ENCODE assay signal across 14 cellular contexts in genomic region chr9:79799691-79800345, GRCh38.
DNase-seq lines count a peak whose midpoint lies in the region; ATAC-seq and TF ChIP-seq lines count a peak whose summit lies in the region.
"Had no signal": no experiment of that assay in that cellular context is flagged by ENCODE, and none has a peak within 500 bp of the region (broad histone marks: within the 10 kb centered on the region; RNA-seq: fewer than 3 reads in every experiment).

No MANE protein-coding gene starts in this region.

- TF ChIP-seq POLR2A in thyroid gland (IDR thresholded peaks at IDR 0.05), result no peak

- peaks cover 3% of the 10 kb centered on the region for H3K4me1 ChIP-seq in cardiac muscle cell (ENCODE audit: low read depth)
- H3K4me1 ChIP-seq in thyroid gland, result peaks cover 16 to 18% of the 10 kb centered on the region in 2 donors
- H3K4me1 ChIP-seq: colonic mucosa, transverse colon had no signal

- 23 to 34% methylated on average over 6 of the region's 6 CpGs for WGBS in thyroid gland, 2 donors

- H3K27ac ChIP-seq in cardiac muscle cell (no peak overlapping the region), thyroid gland (no peak overlapping the region)
- H3K27ac ChIP-seq: colonic mucosa, transverse colon had no signal

- H3K9me3 ChIP-seq in cardiac muscle cell (ENCODE audit: low read depth), result no peaks in the 10 kb centered on the region
- H3K9me3 ChIP-seq in thyroid gland, result no peaks in the 10 kb centered on the region
- H3K9me3 ChIP-seq: colonic mucosa, transverse colon had no signal

- H3K36me3 ChIP-seq in cardiac muscle cell, result no peaks in the 10 kb centered on the region
- no peaks in the 10 kb centered on the region for H3K36me3 ChIP-seq in thyroid gland
- H3K36me3 ChIP-seq: colonic mucosa, transverse colon had no signal

- DNase-seq in NCI-H2081 (lab: John Stamatoyannopoulos, UW) (peak; percentile 8 to 45), NCI-H2081 treated with DMSO at 0.1 percent for 48 hours (lab: John Stamatoyannopoulos, UW) (no peak), SK-N-DZ (ENCODE audit: low spot score) (peak; percentile 25), cardiac muscle cell (ENCODE audit: low read depth in 1 of 2, low spot score in 1 of 2) (peak; percentile 48 to 89), thyroid gland (peak; percentile 69 to 71), NCI-H146 (lab: John Stamatoyannopoulos, UW) (no peak)
- DNase-seq in effector CD8-positive, alpha-beta T cell (lab: John Stamatoyannopoulos, UW), result no peak
- DNase-seq: activated CD4-positive, alpha-beta T cell treated with anti-CD3 and anti-CD28 coated beads, Interleukin-2, amount 10 ng/mL, durations not matched to agents 7 days and 5 days; activated effector memory CD4-positive, alpha-beta T cell treated with Interleukin-2 at 50 U/mL for 16 hours; colonic mucosa; foreskin melanocyte; stimulated activated CD4-positive, alpha-beta T cell treated with anti-CD3 and anti-CD28 coated beads, Interleukin-12 subunit alpha, Interleukin-12 subunit beta, amount 100 ng/mL, for 4 hours; transverse colon had no signal

- intact Hi-C loops in thyroid gland (cut with DNase I), result no loop called here

- ATAC-seq in GM19351 (IDR thresholded peaks at IDR 0.05; ENCODE audit: unreplicated experiment), result no peak

- no peaks in the 10 kb centered on the region for H3K27me3 ChIP-seq in cardiac muscle cell
- H3K27me3 ChIP-seq in thyroid gland, result no peaks in the 10 kb centered on the region
- H3K27me3 ChIP-seq: colonic mucosa, transverse colon had no signal

- H3K4me3 ChIP-seq in cardiac muscle cell (no peak overlapping the region), thyroid gland (replicated peaks in 1 of 3) (no peak overlapping the region)
- H3K4me3 ChIP-seq: colonic mucosa, transverse colon had no signal

- TF ChIP-seq CTCF in cardiac muscle cell (IDR thresholded peaks at IDR 0.05; ENCODE audit: low read depth, low read length) (no peak), thyroid gland (IDR thresholded peaks at IDR 0.05) (no peak)

Comparison
In these comparisons a context has a peak if more than half of its experiments do, and no peak if none do; other contexts are left out.
1. DNase-seq: peak in NCI-H2081 (2 of 2), SK-N-DZ (single experiment), cardiac muscle cell (2 of 2) and thyroid gland (2 of 2); none in NCI-H2081 treated with DMSO at 0.1 percent for 48 hours (single experiment), effector CD8-positive, alpha-beta T cell (single experiment) and NCI-H146 (single experiment).